ENCODE assay signal across 10 cellular contexts in genomic region chr1:161216945-161217712, GRCh38. TPM values are rescaled to one million over a fixed set of nuclear protein-coding genes. Genes with fewer than 3 reads are reported as not detected.
A peak's percentile ranks its signal among the peaks of the same experiment; 100 is the strongest.
DNase-seq lines count a peak whose midpoint lies in the region; ATAC-seq and TF ChIP-seq lines count a peak whose summit lies in the region.
"Had no signal": no experiment of that assay in that cellular context is flagged by ENCODE, and none has a peak within 500 bp of the region (broad histone marks: within the 10 kb centered on the region; RNA-seq: fewer than 3 reads in every experiment).

No MANE protein-coding gene starts in this region.

- peaks cover 28% of the 10 kb centered on the region for H3K4me1 Mint-ChIP-seq in memory B cell

- no peaks in the 10 kb centered on the region for H3K79me2 ChIP-seq in DOHH2 (ENCODE audit: control insufficient read depth, low read length)

- DNase-seq in HL-60 (ENCODE audit: low read depth in 1 of 2, low spot score in 1 of 2) (peak; percentile 92 to 93), ascending aorta (ENCODE audit: low spot score in 2 of 2) (no peak), memory B cell (ENCODE audit: low spot score in 2 of 2) (no peak), prostate gland (ENCODE audit: low spot score) (no peak), NCI-H774 (lab: John Stamatoyannopoulos, UW) (no peak), HPDE6-E6E7 (ENCODE audit: extremely low spot score) (no peak)

- no peaks in the 10 kb centered on the region for H4K20me1 ChIP-seq in DOHH2 (ENCODE audit: control insufficient read depth, insufficient read depth, low read depth, low read length)

- H3K27ac ChIP-seq in DOHH2 (ENCODE audit: low read depth, low read length): no peak overlapping the region
- peak overlapping the region; percentile 70 for H3K27ac ChIP-seq in HL-60 (replicated peaks)
- peak overlapping the region; percentile 78 to 84 for H3K27ac ChIP-seq in ascending aorta
- no peak overlapping the region for H3K27ac ChIP-seq in prostate gland

- H3K4me3 ChIP-seq in DOHH2 (ENCODE audit: low read length): no peak overlapping the region
- peak overlapping the region; percentile 62 for H3K4me3 ChIP-seq in HL-60 (replicated peaks; ENCODE audit: insufficient read depth, low read length)
- peak overlapping the region in 1 of 2 donors; percentile 39 for H3K4me3 ChIP-seq in ascending aorta
- no peak overlapping the region for H3K4me3 ChIP-seq in prostate gland

- TF ChIP-seq CTCF in DOHH2 (IDR thresholded peaks at IDR 0.05; ENCODE audit: low read depth, low read length, poor library complexity, severe bottlenecking) (no peak), HL-60 (IDR thresholded peaks at IDR 0.05; ENCODE audit: insufficient read depth, low read length) (no peak), ascending aorta (IDR thresholded peaks at IDR 0.05) (no peak), prostate gland (IDR thresholded peaks at IDR 0.05) (no peak)

- no peak overlapping the region for H3K27ac Mint-ChIP-seq in memory B cell

- H3K27me3 ChIP-seq in DOHH2 (ENCODE audit: control insufficient read depth, low read length) (no peaks in the 10 kb centered on the region), HL-60 (ENCODE audit: insufficient read depth, poor library complexity, severe bottlenecking) (no peaks in the 10 kb centered on the region), ascending aorta (no peaks in the 10 kb centered on the region), prostate gland (replicated peaks; ENCODE audit: insufficient read depth) (no peaks in the 10 kb centered on the region)

- no peaks in the 10 kb centered on the region for H3K9me3 Mint-ChIP-seq in memory B cell

- H3K4me1 ChIP-seq in DOHH2 (ENCODE audit: control insufficient read depth, low read length) (peaks cover 28% of the 10 kb centered on the region), ascending aorta (peaks cover 0 to 4% of the 10 kb centered on the region in 2 donors), prostate gland (replicated peaks) (no peaks in the 10 kb centered on the region)

- 70% methylated on average over 7 of the region's 7 CpGs for WGBS in prostate gland

- H3F3A ChIP-seq in DOHH2 (ENCODE audit: control insufficient read depth, insufficient read depth): peaks cover 3% of the 10 kb centered on the region

- H3K9me2 ChIP-seq in DOHH2 (replicated peaks; ENCODE audit: control insufficient read depth, low read length): no peaks in the 10 kb centered on the region

- H3K9me3 ChIP-seq in DOHH2 (ENCODE audit: control insufficient read depth, insufficient read depth, low read length) (no peaks in the 10 kb centered on the region), ascending aorta (no peaks in the 10 kb centered on the region), prostate gland (no peaks in the 10 kb centered on the region)

- peaks cover 12% of the 10 kb centered on the region for H3K27me3 Mint-ChIP-seq in memory B cell

- intact Hi-C loops in ascending aorta (cut with DNase I) (no loop called here), prostate gland (cut with DNase I) (no loop called here)

- peak overlapping the region; percentile 42 for H3K4me2 ChIP-seq in DOHH2 (ENCODE audit: low read length)

- H3K36me3 ChIP-seq in DOHH2 (ENCODE audit: control insufficient read depth, low read length): peaks cover 22% of the 10 kb centered on the region
- peaks cover 19 to 30% of the 10 kb centered on the region in 2 donors for H3K36me3 ChIP-seq in ascending aorta
- peaks cover 8 to 18% of the 10 kb centered on the region in 2 donors for H3K36me3 ChIP-seq in prostate gland

- no peak for TF ChIP-seq POLR2A in prostate gland (IDR thresholded peaks at IDR 0.05)

- no peak overlapping the region for H3K4me3 Mint-ChIP-seq in memory B cell

- ATAC-seq in GM21381 (IDR thresholded peaks at IDR 0.05; ENCODE audit: unreplicated experiment): peak; percentile 92
- ATAC-seq in memory B cell (ENCODE audit: low read depth): peak; percentile 92

- H3K36me3 Mint-ChIP-seq in memory B cell: peaks cover 28% of the 10 kb centered on the region

RNA-seq across cellular contexts. Expression of gene FCER1G, which starts 2.0 kb away (rescaled TPM):
- total RNA-seq in ascending aorta (69.9 TPM), prostate gland (10 to 100 TPM in 1 of 2 donors, 1 to 10 TPM in 1; 3.6 to 22.4 TPM)
- total RNA-seq: lung microvascular endothelial cell, NCI-H460 had no signal

RNA-seq across cellular contexts. Expression of gene APOA2, which starts 6.3 kb away (rescaled TPM):
- total RNA-seq in ascending aorta: 161 TPM
- total RNA-seq in prostate gland: not detected
- total RNA-seq: lung microvascular endothelial cell, NCI-H460 had no signal

RNA-seq across cellular contexts. Expression of gene TOMM40L, which starts 8.7 kb away (rescaled TPM):
- total RNA-seq in ascending aorta (26.6 TPM), prostate gland (10 to 100 TPM in 1 of 2 donors, 1 to 10 TPM in 1; 7.5 to 15.6 TPM)

RNA-seq across cellular contexts. Expression of gene NDUFS2, which starts 15.0 kb away (rescaled TPM):
- total RNA-seq in ascending aorta (107 TPM), prostate gland (100 to 1,000 TPM; 108 to 111 TPM)

RNA-seq across cellular contexts. Expression of gene ADAMTS4, which starts 18.3 kb away (rescaled TPM):
- 109 TPM for total RNA-seq in ascending aorta
- total RNA-seq in prostate gland: 1 to 10 TPM in 1 of 2 donors, under 1 TPM in 1; 0.55 to 3.4 TPM

Comparison
In these comparisons a context has a peak if more than half of its experiments do, and no peak if none do; other contexts are left out.
1. H3K27ac ChIP-seq: peak in HL-60 (single experiment) and ascending aorta (2 of 2); none in DOHH2 (single experiment) and prostate gland (0 of 2).
2. DNase-seq: peak in HL-60 (2 of 2); none in ascending aorta (0 of 2), memory B cell (0 of 2), prostate gland (single experiment), NCI-H774 (single experiment) and HPDE6-E6E7 (single experiment).
3. RNA of gene APOA2, which starts 6.3 kb away (total RNA-seq): 161 TPM in ascending aorta (single experiment); not detected in prostate gland; every median in the first group is over 100 times any median in the second.